1 cellular context compared by ENCODE assay signal in genomic region chr10:103822052-103822716, GRCh38.
TF ChIP-seq lines count a peak whose summit lies in the region.

No MANE protein-coding gene starts in this region.

TF ChIP-seq in HEK293, 187 proteins besides CTCF, POLR2A, EP300 and RAD21 (continued from another document):
- no peak for TF ChIP-seq ZNF266 (tag by site-specific recombination; IDR thresholded peaks at IDR 0.05; ENCODE audit: low read depth)
